ENCODE assay signal across 16 cellular contexts in the genomic region with DNA sequence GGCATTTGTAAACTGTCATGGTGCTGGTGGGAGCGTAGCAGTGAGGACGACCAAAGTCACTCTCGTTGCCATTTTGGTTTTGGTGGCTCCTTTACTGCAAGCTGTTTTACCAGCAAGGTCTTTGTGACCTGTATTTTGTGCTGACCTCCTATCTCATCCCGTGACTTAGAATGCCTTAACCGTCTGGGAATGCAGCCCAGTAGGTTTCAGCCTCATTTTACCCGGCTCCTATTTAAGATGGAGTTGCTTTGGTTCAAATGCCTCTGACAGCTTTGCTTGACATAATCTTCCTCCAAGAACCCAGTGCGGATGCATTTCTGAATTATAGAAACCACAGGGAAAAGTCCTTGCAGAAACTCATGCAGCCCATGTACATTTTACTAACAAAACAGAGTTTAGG. TPM values are rescaled to one million over a fixed set of nuclear protein-coding genes. Genes with fewer than 3 reads are reported as not detected.
DNase-seq lines count a peak whose midpoint lies in the region; ATAC-seq and TF ChIP-seq lines count a peak whose summit lies in the region.
"Had no signal": no experiment of that assay in that cellular context is flagged by ENCODE, and none has a peak within 500 bp of the region (broad histone marks: within the 10 kb centered on the region; RNA-seq: fewer than 3 reads in every experiment).

No MANE protein-coding gene starts in this region.

- H3K4me2 ChIP-seq in fibroblast of lung (ENCODE audit: extremely low read depth, insufficient read depth, low read length) = peak overlapping the region; percentile 62
- H3K4me2 ChIP-seq in smooth muscle cell = peak overlapping the region; percentile 41

- H3K4me3 ChIP-seq in SJSA1 (peak overlapping the region; percentile 17; the same call in 1 of the 2 replicates), fibroblast of lung (replicated peaks in 1 of 4; ENCODE audit: control extremely low read depth in 1 of 4, insufficient read depth in 1 of 4, low read depth in 3 of 4, low read length in 4 of 4) (no peak overlapping the region), smooth muscle cell (no peak overlapping the region)

- H3K4me1 Mint-ChIP-seq in HFFc6 (ENCODE audit: low read depth) = peaks cover 13% of the 10 kb centered on the region

- TF ChIP-seq CTCF in HFFc6 (IDR thresholded peaks at IDR 0.05) = no peak
- no peak for TF ChIP-seq CTCF in fibroblast of lung (conservative IDR thresholded peaks at IDR 0.05 in 1 of 2, IDR thresholded peaks at IDR 0.05 in 1 of 2; ENCODE audit: low read depth in 1 of 2, low read length in 2 of 2)
- TF ChIP-seq CTCF in smooth muscle cell (IDR thresholded peaks at IDR 0.05; ENCODE audit: borderline replicate concordance, insufficient read depth, poor library complexity, severe bottlenecking) = no peak

- H4K20me1 ChIP-seq in fibroblast of lung (ENCODE audit: control insufficient read depth, extremely low read depth, insufficient read depth, low read length) (no peaks in the 10 kb centered on the region), smooth muscle cell (ENCODE audit: low read depth) (no peaks in the 10 kb centered on the region)

- peaks cover 6% of the 10 kb centered on the region; the same call in 1 of the 2 replicates for H3K9me3 Mint-ChIP-seq in HFFc6
- H3K9me3 Mint-ChIP-seq: CD4-positive, alpha-beta T cell had no signal

- DNase-seq in HFFc6 = no peak
- no peak for DNase-seq in SJSA1 (ENCODE audit: low read depth in 1 of 2, low spot score in 2 of 2)
- DNase-seq in fibroblast of lung (ENCODE audit: low read depth in 2 of 2) = no peak
- DNase-seq in smooth muscle cell (lab: John Stamatoyannopoulos, UW; ENCODE audit: unreplicated experiment) = no peak
- DNase-seq in stimulated activated CD4-positive, alpha-beta T cell treated with anti-CD3 and anti-CD28 coated beads, Interleukin-2, amount 100 ng/mL, for 24 hours = no peak
- no peak for DNase-seq in DMS114 treated with DMSO at 0.1 percent for 48 hours (lab: John Stamatoyannopoulos, UW; ENCODE audit: unreplicated experiment)
- DNase-seq: BE2C; CD4-positive, alpha-beta T cell; HCEC 1CT; IMR-90; Kasumi-1; NCI-H1694; NCI-H226; NCI-H524 treated with DMSO at 0.1 percent for 48 hours had no signal

- peak overlapping the region; percentile 68; the same call in 1 of the 2 replicates for H3K4me3 Mint-ChIP-seq in HFFc6
- H3K4me3 Mint-ChIP-seq: CD4-positive, alpha-beta T cell had no signal

- H3K27ac ChIP-seq in SJSA1 (no peak overlapping the region), fibroblast of lung (ENCODE audit: insufficient read depth, low read length) (no peak overlapping the region), smooth muscle cell (ENCODE audit: low read depth) (peak overlapping the region; percentile 7)

- H3K27me3 ChIP-seq in SJSA1 (replicated peaks) = no peaks in the 10 kb centered on the region
- no peaks in the 10 kb centered on the region for H3K27me3 ChIP-seq in fibroblast of lung (ENCODE audit: control insufficient read depth, insufficient read depth, low read length)
- peaks cover 24% of the 10 kb centered on the region for H3K27me3 ChIP-seq in smooth muscle cell (ENCODE audit: low read depth)

- no peaks in the 10 kb centered on the region for H3K36me3 ChIP-seq in SJSA1
- H3K36me3 ChIP-seq in fibroblast of lung (ENCODE audit: control insufficient read depth, insufficient read depth, low read length) = no peaks in the 10 kb centered on the region
- H3K36me3 ChIP-seq in smooth muscle cell (ENCODE audit: low read depth) = no peaks in the 10 kb centered on the region
- H3K36me3 ChIP-seq: BE2C had no signal

- 48% methylated on average over 7 of the region's 7 CpGs for WGBS in smooth muscle cell (ENCODE audit: low lambda C conversion rate)

- H3K79me2 ChIP-seq in fibroblast of lung (ENCODE audit: control insufficient read depth, insufficient read depth, low read length) = peaks cover 8% of the 10 kb centered on the region
- peaks cover 5% of the 10 kb centered on the region for H3K79me2 ChIP-seq in smooth muscle cell (ENCODE audit: low read depth)

- no peak for ATAC-seq in GM19455 (IDR thresholded peaks at IDR 0.05; ENCODE audit: unreplicated experiment)

- no peak overlapping the region for H3K9ac ChIP-seq in fibroblast of lung (ENCODE audit: insufficient read depth, low read length)
- H3K9ac ChIP-seq in smooth muscle cell (ENCODE audit: low read depth) = no peak overlapping the region

- no peaks in the 10 kb centered on the region for H3K9me3 ChIP-seq in SJSA1 (replicated peaks)
- no peaks in the 10 kb centered on the region for H3K9me3 ChIP-seq in fibroblast of lung (ENCODE audit: control insufficient read depth, insufficient read depth, low read depth, low read length)
- no peaks in the 10 kb centered on the region for H3K9me3 ChIP-seq in smooth muscle cell (replicated peaks; ENCODE audit: low read depth)
- H3K9me3 ChIP-seq: BE2C had no signal

- peaks cover 16% of the 10 kb centered on the region for H3K27me3 Mint-ChIP-seq in HFFc6 (ENCODE audit: insufficient read depth)
- H3K27me3 Mint-ChIP-seq: CD4-positive, alpha-beta T cell had no signal

- H3K4me1 ChIP-seq in SJSA1 (replicated peaks) = peaks cover 41% of the 10 kb centered on the region
- peaks cover 4% of the 10 kb centered on the region for H3K4me1 ChIP-seq in fibroblast of lung (ENCODE audit: control insufficient read depth, extremely low read depth, insufficient read depth, low read length)
- peaks cover 8% of the 10 kb centered on the region for H3K4me1 ChIP-seq in smooth muscle cell (ENCODE audit: low read depth)
- H3K4me1 ChIP-seq: BE2C had no signal

- H3K36me3 Mint-ChIP-seq in HFFc6 (ENCODE audit: low read depth) = peaks cover 10% of the 10 kb centered on the region

- H2AFZ ChIP-seq in fibroblast of lung (ENCODE audit: low read length) (peak overlapping the region; percentile 33), smooth muscle cell (ENCODE audit: low read depth) (no peak overlapping the region)

- H3K27ac Mint-ChIP-seq in HFFc6 = no peak overlapping the region

- no peaks in the 10 kb centered on the region for H3F3A ChIP-seq in smooth muscle cell (ENCODE audit: low read depth)

RNA-seq across cellular contexts. Expression of a gene that starts 3.9 kb away (rescaled TPM):
- total RNA-seq in HFFc6 (2021; fragmentation: NEBNext Ultra II Directional; extraction: Animal tissue kit (Norgen Biotek cat#: 25700)) = under 1 TPM; 0.21 to 0.97 (median 0.69) TPM
- 8.4 and 12.5 TPM in 2 replicates for total RNA-seq in SJSA1 (2014; rRNA removed; shearing (Covaris generic))
- total RNA-seq in fibroblast of lung (12.1 and 19.5 TPM in 2 replicates), smooth muscle cell (24.7 and 33.8 TPM in 2 replicates)
- polyA plus RNA-seq in fibroblast of lung (3.5 and 17.1 TPM in 2 replicates), smooth muscle cell (11.1 and 16.7 TPM in 2 replicates)
- 2.3 and 10.4 TPM in 2 replicates for polyA plus RNA-seq in fibroblast of lung (2012)
- polyA minus RNA-seq in fibroblast of lung (ENCODE audit: low replicate concordance) = 2.6 and 17.9 TPM in 2 replicates
- total RNA-seq: G401 had no signal
